In the genomic region with DNA sequence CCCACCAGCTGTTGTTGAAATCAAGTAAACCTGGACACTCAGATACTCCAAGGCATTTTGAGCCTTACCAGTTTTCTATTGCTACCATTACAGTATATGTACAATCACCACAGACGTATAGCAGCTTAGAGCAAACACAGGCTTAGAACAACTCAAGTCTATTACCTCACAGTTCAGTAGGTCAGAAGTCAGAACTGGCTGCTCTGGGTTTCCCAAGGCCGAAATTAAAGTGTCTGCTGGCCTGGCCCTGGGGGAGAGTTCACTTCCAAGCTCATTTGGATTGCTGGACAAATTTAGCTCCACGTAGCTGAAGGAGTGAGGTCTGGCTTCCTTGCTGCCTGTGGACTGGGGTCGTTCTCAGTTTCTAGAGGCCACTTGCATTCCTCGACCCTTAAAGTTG, we compare ENCODE assay signal across 15 cellular contexts.
"Had no signal": no experiment of that assay in that cellular context is flagged by ENCODE, and none has a peak within 500 bp of the region (broad histone marks: within the 10 kb centered on the region; RNA-seq: fewer than 3 reads in every experiment).

No MANE protein-coding gene starts in this region.

- H3K27ac ChIP-seq: body of pancreas, SJSA1, thyroid gland, WERI-Rb-1 had no signal

- H3K27me3 ChIP-seq: body of pancreas, SJSA1, thyroid gland had no signal

- H3K36me3 ChIP-seq: SJSA1, thyroid gland, WERI-Rb-1 had no signal

- ATAC-seq: activated CD8-positive, alpha-beta T cell treated with anti-CD3 and anti-CD28 coated beads, Interleukin-2, amount 10 ng/mL, durations not matched to agents 7 days and 5 days; body of pancreas; stimulated activated naive CD8-positive, alpha-beta T cell treated with anti-CD3 and anti-CD28 coated beads, Interleukin-15, amount 100 ng/mL, for 72 hours had no signal

- H3K4me3 ChIP-seq: body of pancreas, SJSA1, thyroid gland had no signal

- H3K4me1 ChIP-seq: body of pancreas, SJSA1, thyroid gland had no signal

- H3K9me3 ChIP-seq: body of pancreas, SJSA1, thyroid gland had no signal

- DNase-seq: activated CD4-positive, alpha-beta T cell treated with anti-CD3 and anti-CD28 coated beads for 4 hours; activated CD8-positive, alpha-beta memory T cell treated with anti-CD3 and anti-CD28 coated beads, Interleukin-2, amount 50 U/mL, for 48 hours; activated CD8-positive, alpha-beta T cell treated with anti-CD3 and anti-CD28 coated beads, Interleukin-2, amount 10 ng/mL, durations not matched to agents 7 days and 5 days; activated naive CD4-positive, alpha-beta T cell treated with anti-CD3 and anti-CD28 coated beads for 36 hours; cerebellar nuclear complex; endodermal cell; left cardiac atrium; mesendoderm; stimulated activated CD4-positive, alpha-beta T cell treated with anti-CD3 and anti-CD28 coated beads, Interleukin-15, amount 100 ng/mL, for 24 hours; stimulated activated CD4-positive, alpha-beta T cell treated with anti-CD3 and anti-CD28 coated beads, Interleukin-4, amount 100 ng/mL, for 4 hours; stimulated activated naive CD8-positive, alpha-beta T cell treated with anti-CD3 and anti-CD28 coated beads, Interleukin-15, amount 100 ng/mL, for 72 hours; thyroid gland; WERI-Rb-1 had no signal
